Comparison of ENCODE assay signal across 8 cellular contexts in the genomic region with DNA sequence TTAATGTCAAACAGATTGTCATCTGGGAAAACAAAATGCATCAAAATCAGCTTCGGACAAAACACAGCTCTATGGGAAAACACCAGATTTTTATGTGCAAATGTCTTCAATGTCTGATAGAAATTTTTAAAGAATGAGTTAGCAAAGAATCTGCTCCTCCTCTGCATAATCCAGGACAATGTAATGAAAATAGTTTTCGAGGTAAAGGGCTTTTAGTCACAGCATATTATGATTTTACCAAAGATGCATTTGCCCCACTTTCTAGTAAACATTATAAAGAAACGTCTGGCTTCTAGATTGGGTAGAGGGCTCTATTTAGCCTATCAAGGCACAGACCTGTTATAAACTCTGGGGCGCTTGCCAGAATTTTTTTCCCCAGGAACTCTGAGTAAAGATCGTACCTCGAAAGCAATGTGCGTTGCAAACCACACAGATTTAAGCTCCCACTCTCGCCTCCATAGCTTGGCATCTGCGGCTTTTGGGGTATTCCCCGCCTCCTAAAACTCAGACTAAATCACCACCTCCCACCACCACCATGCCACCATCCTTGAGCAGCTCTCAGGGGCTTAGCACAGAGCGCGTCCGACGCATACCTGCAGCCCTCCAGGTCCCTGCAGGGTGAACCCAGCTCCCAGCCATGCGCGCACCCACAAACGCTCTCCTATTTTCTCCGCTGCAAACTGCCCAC.
DNase-seq lines count a peak whose midpoint lies in the region; ATAC-seq lines count a peak whose summit lies in the region.

No MANE protein-coding gene starts in this region.

- H3K9me3 ChIP-seq in iPS-20b (ENCODE audit: insufficient read depth, low read depth, low read length): no peaks in the 10 kb centered on the region

- no peaks in the 10 kb centered on the region for H3K36me3 ChIP-seq in iPS-20b (ENCODE audit: insufficient read depth, low read depth, low read length)

- H3K9ac ChIP-seq in iPS-20b (ENCODE audit: low read depth, low read length): no peak overlapping the region

- peaks cover 57% of the 10 kb centered on the region for H3K27me3 ChIP-seq in iPS-20b (ENCODE audit: insufficient read depth, low read length)

- no peak overlapping the region for H3K27ac ChIP-seq in iPS-20b (ENCODE audit: low read length)

- no peak for ATAC-seq in HG02852 (IDR thresholded peaks at IDR 0.05; ENCODE audit: unreplicated experiment)

- no peaks in the 10 kb centered on the region for H3K4me1 ChIP-seq in iPS-20b (ENCODE audit: insufficient read depth, low read length)

- DNase-seq in NCI-H1417 (lab: John Stamatoyannopoulos, UW) (peak in 2 of 3 experiments; percentile 16 to 17), NCI-H1417 treated with DMSO at 0.1 percent for 48 hours (lab: John Stamatoyannopoulos, UW) (no peak), OCI-M1 (lab: John Stamatoyannopoulos, UW) (peak; percentile 19), cerebellar nuclear complex (lab: John Stamatoyannopoulos, UW) (no peak)
- DNase-seq in activated naive CD8-positive, alpha-beta T cell treated with anti-CD3 and anti-CD28 coated beads, Interleukin-2, amount 50 U/mL, for 16 hours (ENCODE audit: low read depth, low spot score): peak; percentile 3
- peak; percentile 26 to 27 for DNase-seq in stimulated activated CD4-positive, alpha-beta T cell treated with anti-CD3 and anti-CD28 coated beads, Interleukin-15, amount 100 ng/mL, for 48 hours (ENCODE audit: low read depth in 2 of 2)

- peak overlapping the region; percentile 70 for H3K4me3 ChIP-seq in iPS-20b (ENCODE audit: low read length)

Comparison
In these comparisons a context has a peak if more than half of its experiments do, and no peak if none do; other contexts are left out.
1. DNase-seq: peak in NCI-H1417 (2 of 3), OCI-M1 (single experiment), activated naive CD8-positive, alpha-beta T cell treated with anti-CD3 and anti-CD28 coated beads, Interleukin-2, amount 50 U/mL, for 16 hours (single experiment) and stimulated activated CD4-positive, alpha-beta T cell treated with anti-CD3 and anti-CD28 coated beads, Interleukin-15, amount 100 ng/mL, for 48 hours (2 of 2); none in NCI-H1417 treated with DMSO at 0.1 percent for 48 hours (single experiment) and cerebellar nuclear complex (0 of 2).